In genomic region chr3:14806641-14807263, GRCh38 we compare ENCODE assay signal across 10 cellular contexts. TPM values are rescaled to one million over a fixed set of nuclear protein-coding genes. Genes with fewer than 3 reads are reported as not detected.
DNase-seq lines count a peak whose midpoint lies in the region; ATAC-seq, FAIRE-seq and TF ChIP-seq lines count a peak whose summit lies in the region.
"Had no signal": no experiment of that assay in that cellular context is flagged by ENCODE, and none has a peak within 500 bp of the region (broad histone marks: within the 10 kb centered on the region; RNA-seq: fewer than 3 reads in every experiment).

No MANE protein-coding gene starts in this region.

- peaks cover 10% of the 10 kb centered on the region; the same call in 1 of the 2 replicates for H4K20me1 ChIP-seq in K562 (replicated peaks; ENCODE audit: control insufficient read depth, insufficient read depth, low read length)

- no peak for TF ChIP-seq EP300 in K562 (IDR thresholded peaks at IDR 0.05; ENCODE audit: low read length)

- in situ Hi-C loops in K562 (cut with MboI): no loop called here

- FAIRE-seq in K562 (lab: Jason Lieb, UNC): no peak
- FAIRE-seq in small intestine (lab: Jason Lieb, UNC): no peak

- H3K27ac ChIP-seq in K562 (ENCODE audit: extremely low read depth, low read depth, low read length) (no peak overlapping the region), small intestine (ENCODE audit: low read depth in 1 of 2, low read length in 1 of 2) (no peak overlapping the region)

- TF ChIP-seq POLR2A in NB4 (IDR thresholded peaks at IDR 0.05; ENCODE audit: extremely low read depth, insufficient read length): no peak
- no peak for TF ChIP-seq POLR2A in K562 (conservative IDR thresholded peaks at IDR 0.05)

- no TSS peak for BruUV-seq in K562 (replicated peaks; lab: Mats Ljungman, UMichigan)

- H3K9me3 ChIP-seq in K562 (replicated peaks; ENCODE audit: control insufficient read depth, insufficient read depth, low read depth, low read length): no peaks in the 10 kb centered on the region
- H3K9me3 ChIP-seq in small intestine (ENCODE audit: control insufficient read depth, low read depth): no peaks in the 10 kb centered on the region
- H3K9me3 ChIP-seq: gastroesophageal sphincter had no signal

- TF ChIP-seq RAD21 in K562 (CRISPR knock-in tag; conservative IDR thresholded peaks at IDR 0.05 in 1 of 2, IDR thresholded peaks at IDR 0.05 in 1 of 2): no peak

- POLR2A ChIA-PET in K562 (lab: Yijun Ruan, JAX): interaction anchor here (0.5 kb wide), 1 partner anchor 526 kb away, joined by 3 read pairs; the partner anchor contains the start of gene SH3BP5

- no peak overlapping the region for H3K4me2 ChIP-seq in K562 (ENCODE audit: insufficient read depth, low read length)

- 0% methylated on average over 8 of the region's 8 CpGs for whole genome bisulfite sequencing in K562 (ENCODE audit: insufficient coverage, low coverage, missing lambda C conversion rate)
- 58 to 73% (median 72%) methylated on average over 8 of the region's 8 CpGs for WGBS in small intestine, 3 donors

- intact Hi-C loops in K562 (cut with micrococcal nuclease): no loop called here

- H3K4me3 ChIP-seq in NB4 (ENCODE audit: low read depth, low read length) (no peak overlapping the region), K562 (no peak overlapping the region), small intestine (ENCODE audit: low read depth in 1 of 2, low read length in 2 of 2) (no peak overlapping the region)
- H3K4me3 ChIP-seq: gastroesophageal sphincter had no signal

- H3K36me3 ChIP-seq in K562 (ENCODE audit: control insufficient read depth, insufficient read depth, low read length) (no peaks in the 10 kb centered on the region), small intestine (ENCODE audit: control insufficient read depth in 2 of 2, insufficient read depth in 2 of 2, low read length in 2 of 2) (no peaks in the 10 kb centered on the region)
- H3K36me3 ChIP-seq: gastroesophageal sphincter had no signal

- no peak overlapping the region for H3K9ac ChIP-seq in K562 (ENCODE audit: insufficient read depth in 1 of 2, low read depth in 2 of 2, low read length in 2 of 2)

- no peak overlapping the region for H2AFZ ChIP-seq in K562 (ENCODE audit: low read depth, low read length)

- peak; percentile 24 for DNase-seq in activated CD4-positive, alpha-beta T cell treated with anti-CD3 and anti-CD28 coated beads for 48 hours
- DNase-seq in activated CD4-positive, alpha-beta T cell treated with anti-CD3 and anti-CD28 coated beads for 4 hours: no peak
- peak; percentile 80 for DNase-seq in NB4 (ENCODE audit: low read depth)
- no peak for DNase-seq in K562 (ENCODE audit: extremely low read depth in 1 of 4, low spot score in 3 of 4)
- DNase-seq in small intestine: peak; percentile 46
- no peak for DNase-seq in C1 segment of cervical spinal cord (lab: John Stamatoyannopoulos, UW)
- DNase-seq in NCI-H1694 treated with DMSO at 0.1 percent for 48 hours (lab: John Stamatoyannopoulos, UW): no peak

- TF ChIP-seq CTCF in NB4 (IDR thresholded peaks at IDR 0.05; ENCODE audit: low read depth, low read length) (no peak), K562 (IDR thresholded peaks at IDR 0.05 in 2 of 3, conservative IDR thresholded peaks at IDR 0.05 in 1 of 3; ENCODE audit: insufficient read depth in 2 of 3, low read depth in 1 of 3, low read length in 3 of 3) (no peak)

- H3K27me3 ChIP-seq in K562 (ENCODE audit: control insufficient read depth in 2 of 2, insufficient read depth in 2 of 2, low read length in 2 of 2) (peaks cover 35 to 79% of the 10 kb centered on the region in 2 experiments), small intestine (ENCODE audit: control insufficient read depth in 2 of 2, insufficient read depth in 2 of 2, low read length in 2 of 2) (no peaks in the 10 kb centered on the region)

- H3K9me1 ChIP-seq in K562 (ENCODE audit: control insufficient read depth, insufficient read depth, low read length): no peaks in the 10 kb centered on the region

- no peak for ATAC-seq in K562
- no peak for ATAC-seq in GM18867 (IDR thresholded peaks at IDR 0.05; ENCODE audit: unreplicated experiment)
- ATAC-seq: gastroesophageal sphincter had no signal

- CTCF ChIA-PET in K562 (lab: Yijun Ruan, JAX; ENCODE audit: low intra/inter-chr PET ratio): no interaction called here

- H3K79me2 ChIP-seq in K562 (ENCODE audit: control insufficient read depth, insufficient read depth, low read length): no peaks in the 10 kb centered on the region

- H3K4me1 ChIP-seq in K562 (replicated peaks in 1 of 2; ENCODE audit: control insufficient read depth in 2 of 2, insufficient read depth in 2 of 2, low read length in 2 of 2) (peaks cover 0 to 16% of the 10 kb centered on the region in 2 experiments; a peak in 3 of 5 replicates), small intestine (ENCODE audit: control insufficient read depth in 2 of 2, insufficient read depth in 1 of 2, low read depth in 1 of 2, low read length in 1 of 2) (peaks cover 4 to 17% of the 10 kb centered on the region in 2 donors)

TF ChIP-seq in K562, 482 proteins besides CTCF, POLR2A, EP300 and RAD21:
- TF ChIP-seq DLX4 (CRISPR knock-in tag; IDR thresholded peaks at IDR 0.05): no peak
- peak; percentile 61; the same call in 1 of the 2 replicates for TF ChIP-seq C11orf30 (IDR thresholded peaks at IDR 0.05; ENCODE audit: low read depth)
- TF ChIP-seq DEAF1 (CRISPR knock-in tag; IDR thresholded peaks at IDR 0.05): no peak
- TF ChIP-seq MAFG (tag; conservative IDR thresholded peaks at IDR 0.05): peak; percentile 27; the same call in 1 of the 2 replicates
- TF ChIP-seq YY1 (IDR thresholded peaks at IDR 0.05; ENCODE audit: borderline replicate concordance in 1 of 3, control insufficient read depth in 1 of 3, extremely low read depth in 1 of 3, insufficient read depth in 3 of 3, insufficient read length in 1 of 3, insufficient replicate concordance in 2 of 3, low read depth in 1 of 3, low read length in 2 of 3): no peak
- TF ChIP-seq ZNF316 (IDR thresholded peaks at IDR 0.05): peak; percentile 51
- no peak for TF ChIP-seq POLR3G (IDR thresholded peaks at IDR 0.05; ENCODE audit: extremely low read depth, insufficient read length, insufficient replicate concordance)
- 0 out of 2 replicates have a peak, but pooled peaks have one; percentile 34 for TF ChIP-seq ATF3 (IDR thresholded peaks at IDR 0.05)
- TF ChIP-seq ATF3 (CRISPR knock-in tag; conservative IDR thresholded peaks at IDR 0.05): no peak
- TF ChIP-seq FOSL1 (tag; conservative IDR thresholded peaks at IDR 0.05): peak; percentile 77
- peak; percentile 48 for TF ChIP-seq JUND (IDR thresholded peaks at IDR 0.05; ENCODE audit: borderline replicate concordance, low read depth, low read length)
- TF ChIP-seq JUND (tag; IDR thresholded peaks at IDR 0.05; ENCODE audit: borderline replicate concordance, low read depth, low read length): no peak

RNA-seq across cellular contexts. Expression of gene FGD5, which starts 12.0 kb away (rescaled TPM):
- total RNA-seq in K562 (2011; cell fraction: chromatin; rRNA removed; ENCODE audit: low replicate concordance): not detected in 2 replicates
- total RNA-seq in K562 (2011; cell fraction: nucleolus; rRNA removed): not detected in 2 replicates
- total RNA-seq in K562 (2011; cell fraction: nucleoplasm; rRNA removed): not detected in 2 replicates
- total RNA-seq in K562 (2014; rRNA removed) (not detected in 2 replicates), K562 (2014; rRNA removed; fragmentation: Illumina TruSeq; extraction: Trizol) (not detected in 2 replicates), K562 (2015; rRNA removed; fragmentation: Illumina TruSeq; extraction: Trizol) (not detected in 2 replicates), K562 (2021) (0.13 and 0.18 TPM in 2 replicates)
- polyA plus RNA-seq in K562 (2011; rRNA removed) (not detected in 2 replicates), K562 (2014; fragmentation: Illumina TruSeq; extraction: Trizol) (not detected in 2 replicates), K562 (2014; fragmentation: Nextera tagmentation; extraction: Ambion mirVana) (not detected), K562 (2014; rRNA removed) (not detected in 2 replicates), small intestine (10 to 100 TPM in 1 of 3 donors, 1 to 10 TPM in 2; 3.1 to 16.1 (median 5.7) TPM)
- not detected in 2 replicates for polyA plus RNA-seq in K562 (2011; cell fraction: cytosol; rRNA removed)
- not detected in 2 replicates for polyA plus RNA-seq in K562 (2011; cell fraction: nucleus; rRNA removed)
- not detected in 2 replicates for polyA plus RNA-seq in K562 (2012)
- polyA minus RNA-seq in K562 (2011; rRNA and poly(A)+ RNA removed): not detected in 2 replicates
- polyA minus RNA-seq in K562 (2011; cell fraction: cytosol; rRNA and poly(A)+ RNA removed): not detected in 2 replicates
- polyA minus RNA-seq in K562 (2011; cell fraction: nucleus; rRNA and poly(A)+ RNA removed): not detected in 2 replicates
- polyA plus RNA-seq: AG04450 had no signal

Comparison
In these comparisons a context has a peak if more than half of its experiments do, and no peak if none do; other contexts are left out.
1. DNase-seq: peak in activated CD4-positive, alpha-beta T cell treated with anti-CD3 and anti-CD28 coated beads for 48 hours (single experiment), NB4 (single experiment) and small intestine (single experiment); none in activated CD4-positive, alpha-beta T cell treated with anti-CD3 and anti-CD28 coated beads for 4 hours (0 of 2), K562 (0 of 4), C1 segment of cervical spinal cord (0 of 14) and NCI-H1694 treated with DMSO at 0.1 percent for 48 hours (single experiment).
2. RNA of gene FGD5, which starts 12.0 kb away (polyA plus RNA-seq): 3.1 to 16.1 TPM in small intestine; not detected in K562; every median in the first group is over 4 times any median in the second.